10 cellular contexts compared by ENCODE assay signal in the genomic region with DNA sequence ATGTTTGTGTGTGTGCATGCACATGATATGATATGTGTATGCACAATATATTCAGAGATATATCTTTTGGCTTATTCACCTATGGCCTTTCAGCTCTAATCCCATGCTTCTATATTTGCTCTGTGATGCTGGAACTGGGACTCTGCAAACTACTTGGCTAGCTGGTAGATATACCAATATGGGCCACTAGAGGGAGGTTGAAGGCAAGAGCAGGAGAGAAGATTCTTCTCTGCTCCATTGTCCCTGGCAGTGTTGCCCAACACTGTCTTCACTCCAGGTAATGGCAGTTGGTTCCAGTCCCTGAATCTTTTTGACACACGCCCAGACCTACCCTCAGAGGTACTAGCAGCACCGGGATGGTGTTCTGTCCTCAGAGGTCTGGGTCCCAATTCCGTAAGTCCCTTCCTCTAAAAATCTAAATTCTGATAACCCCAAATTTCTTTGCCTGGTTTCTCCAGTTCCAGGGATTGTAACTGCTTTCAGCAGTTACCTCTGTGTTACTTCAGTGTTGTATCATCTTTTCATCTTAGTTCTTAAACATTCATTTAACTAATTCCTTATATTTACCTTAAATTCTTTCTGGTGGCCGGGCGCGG. TPM values are rescaled to one million over a fixed set of nuclear protein-coding genes. Genes with fewer than 3 reads are reported as not detected.
A peak's percentile ranks its signal among the peaks of the same experiment; 100 is the strongest.
DNase-seq lines count a peak whose midpoint lies in the region; ATAC-seq and TF ChIP-seq lines count a peak whose summit lies in the region.
"Had no signal": no experiment of that assay in that cellular context is flagged by ENCODE, and none has a peak within 500 bp of the region (broad histone marks: within the 10 kb centered on the region; RNA-seq: fewer than 3 reads in every experiment).

No MANE protein-coding gene starts in this region.

- H3K4me1 Mint-ChIP-seq in brain: no peaks in the 10 kb centered on the region
- H3K4me1 Mint-ChIP-seq: central memory CD8-positive, alpha-beta T cell had no signal

- H3K27ac Mint-ChIP-seq in brain: no peak overlapping the region

- no peak overlapping the region for H3K27ac ChIP-seq in RWPE1
- H3K27ac ChIP-seq: BLaER1 had no signal

- peak; percentile 69 for ATAC-seq in stimulated activated naive CD8-positive, alpha-beta T cell treated with anti-CD3 and anti-CD28 coated beads, Interleukin-15, Interleukin-2, amounts not matched to agents 100 U/mL and 50 U/mL, for 24 hours

- H3K27me3 Mint-ChIP-seq in brain: no peaks in the 10 kb centered on the region
- H3K27me3 Mint-ChIP-seq: central memory CD8-positive, alpha-beta T cell had no signal

- peak; percentile 42 to 79 (median 79) for DNase-seq in NCI-H1417 (lab: John Stamatoyannopoulos, UW)
- no peak for DNase-seq in NCI-H1417 treated with DMSO at 0.1 percent for 48 hours (lab: John Stamatoyannopoulos, UW)
- DNase-seq in GM20000 (ENCODE audit: low spot score): peak; percentile 75
- peak; percentile 48 to 82 for DNase-seq in Kasumi-1 (lab: John Stamatoyannopoulos, UW)
- peak; percentile 64 for DNase-seq in RWPE1 (ENCODE audit: low spot score)
- DNase-seq in inferior parietal cortex (ENCODE audit: extremely low spot score): peak; percentile 75
- peak; percentile 22 for DNase-seq in stimulated activated naive CD8-positive, alpha-beta T cell treated with anti-CD3 and anti-CD28 coated beads, Interleukin-15, Interleukin-2, amounts not matched to agents 100 U/mL and 50 U/mL, for 24 hours

- CTCF ChIA-PET in RWPE1 (lab: Yijun Ruan, JAX): interaction anchor here (0.6 to 1.2 kb wide), 8 partner anchors 106 to 790 kb away, joined by 3 to 4 read pairs (median 3); no protein-coding TSS in a partner anchor

- H3K4me3 Mint-ChIP-seq in brain: no peak overlapping the region
- H3K4me3 Mint-ChIP-seq: central memory CD8-positive, alpha-beta T cell had no signal

- H3K9me3 Mint-ChIP-seq in brain: no peaks in the 10 kb centered on the region
- H3K9me3 Mint-ChIP-seq: central memory CD8-positive, alpha-beta T cell had no signal

- no peaks in the 10 kb centered on the region for H3K36me3 Mint-ChIP-seq in brain

- POLR2A ChIA-PET in RWPE1 (lab: Yijun Ruan, JAX; ENCODE audit: low non-redundant PET): no interaction called here

- peak; percentile 68 for TF ChIP-seq CTCF in GM20000 (IDR thresholded peaks at IDR 0.05; ENCODE audit: extremely low read depth, missing control alignments)
- TF ChIP-seq CTCF in RWPE1 (conservative IDR thresholded peaks at IDR 0.05; ENCODE audit: low read depth): peak; percentile 82
- TF ChIP-seq CTCF in brain (conservative IDR thresholded peaks at IDR 0.05): peak; percentile 59 to 85

RNA-seq across cellular contexts. Expression of gene GTPBP8, which starts 44.7 kb away (rescaled TPM):
- polyA plus RNA-seq in brain (ENCODE audit: insufficient read depth, low read depth, low replicate concordance): 4.9 TPM
